In genomic region chr11:94835571-94835970, GRCh38 we compare ENCODE assay signal across 15 cellular contexts.
DNase-seq lines count a peak whose midpoint lies in the region; ATAC-seq, FAIRE-seq and TF ChIP-seq lines count a peak whose summit lies in the region.
"Had no signal": no experiment of that assay in that cellular context is flagged by ENCODE, and none has a peak within 500 bp of the region (broad histone marks: within the 10 kb centered on the region; RNA-seq: fewer than 3 reads in every experiment).

No MANE protein-coding gene starts in this region.

- H3K27me3 ChIP-seq in bronchial epithelial cell (ENCODE audit: control insufficient read depth, insufficient read depth, low read length): no peaks in the 10 kb centered on the region
- H3K27me3 ChIP-seq in thoracic aorta (replicated peaks; ENCODE audit: insufficient read depth): no peaks in the 10 kb centered on the region

- H3K36me3 ChIP-seq in bronchial epithelial cell (ENCODE audit: control insufficient read depth, insufficient read depth, low read length): peaks cover 24% of the 10 kb centered on the region
- H3K36me3 ChIP-seq in thoracic aorta: peaks cover 4% of the 10 kb centered on the region

- peaks cover 9 to 58% of the 10 kb centered on the region in 2 donors for H3K4me1 ChIP-seq in thoracic aorta (ENCODE audit: control insufficient read depth in 1 of 2, low read depth in 2 of 2)

- H3K4me3 ChIP-seq in bronchial epithelial cell (ENCODE audit: low read depth, low read length) (no peak overlapping the region), thoracic aorta (no peak overlapping the region)

- DNase-seq in M059J (ENCODE audit: low read depth): peak; percentile 14
- peak; percentile 59 for DNase-seq in bronchial epithelial cell (ENCODE audit: low read depth)
- DNase-seq in left lobe of liver (ENCODE audit: low spot score): no peak
- DNase-seq in thoracic aorta (ENCODE audit: low spot score): no peak
- no peak for DNase-seq in GM10266 (ENCODE audit: extremely low spot score)
- no peak for DNase-seq in frontal cortex (ENCODE audit: low spot score in 2 of 2)
- DNase-seq: activated CD4-positive, alpha-beta T cell treated with anti-CD3 and anti-CD28 coated beads for 4 hours; activated naive CD4-positive, alpha-beta T cell; GDM1; left cardiac atrium; NCI-H2081; NCI-H524; stimulated activated CD4-positive, alpha-beta T cell treated with anti-CD3 and anti-CD28 coated beads, Interleukin-4, amount 100 ng/mL, for 1 hour had no signal

- no peak for FAIRE-seq in bronchial epithelial cell (lab: Jason Lieb, UNC)
- FAIRE-seq in frontal cortex (lab: Jason Lieb, UNC): no peak
- FAIRE-seq: GM12891 had no signal

- ATAC-seq in left lobe of liver (peak; percentile 33), thoracic aorta (ENCODE audit: insufficient number of reproducible peaks, low FRiP score, low read depth) (no peak), GM18907 (IDR thresholded peaks at IDR 0.05; ENCODE audit: unreplicated experiment) (no peak)
- ATAC-seq: left cardiac atrium had no signal

- H3K27ac ChIP-seq in thoracic aorta: peak overlapping the region; percentile 19 to 47

- no peaks in the 10 kb centered on the region for H3K9me3 ChIP-seq in thoracic aorta

- TF ChIP-seq CTCF in bronchial epithelial cell (IDR thresholded peaks at IDR 0.05; ENCODE audit: insufficient read depth, low read length, severe bottlenecking): no peak
- no peak for TF ChIP-seq CTCF in thoracic aorta (IDR thresholded peaks at IDR 0.05)
- TF ChIP-seq CTCF in GM10266 (IDR thresholded peaks at IDR 0.05; ENCODE audit: control insufficient read depth, insufficient read depth, low read depth, missing control alignments): no peak

Comparison
In these comparisons a context has a peak if more than half of its experiments do, and no peak if none do; other contexts are left out.
1. DNase-seq: peak in M059J (single experiment) and bronchial epithelial cell (single experiment); none in left lobe of liver (single experiment), thoracic aorta (single experiment), GM10266 (single experiment) and frontal cortex (0 of 2).